ENCODE assay signal across 8 cellular contexts in the genomic region with DNA sequence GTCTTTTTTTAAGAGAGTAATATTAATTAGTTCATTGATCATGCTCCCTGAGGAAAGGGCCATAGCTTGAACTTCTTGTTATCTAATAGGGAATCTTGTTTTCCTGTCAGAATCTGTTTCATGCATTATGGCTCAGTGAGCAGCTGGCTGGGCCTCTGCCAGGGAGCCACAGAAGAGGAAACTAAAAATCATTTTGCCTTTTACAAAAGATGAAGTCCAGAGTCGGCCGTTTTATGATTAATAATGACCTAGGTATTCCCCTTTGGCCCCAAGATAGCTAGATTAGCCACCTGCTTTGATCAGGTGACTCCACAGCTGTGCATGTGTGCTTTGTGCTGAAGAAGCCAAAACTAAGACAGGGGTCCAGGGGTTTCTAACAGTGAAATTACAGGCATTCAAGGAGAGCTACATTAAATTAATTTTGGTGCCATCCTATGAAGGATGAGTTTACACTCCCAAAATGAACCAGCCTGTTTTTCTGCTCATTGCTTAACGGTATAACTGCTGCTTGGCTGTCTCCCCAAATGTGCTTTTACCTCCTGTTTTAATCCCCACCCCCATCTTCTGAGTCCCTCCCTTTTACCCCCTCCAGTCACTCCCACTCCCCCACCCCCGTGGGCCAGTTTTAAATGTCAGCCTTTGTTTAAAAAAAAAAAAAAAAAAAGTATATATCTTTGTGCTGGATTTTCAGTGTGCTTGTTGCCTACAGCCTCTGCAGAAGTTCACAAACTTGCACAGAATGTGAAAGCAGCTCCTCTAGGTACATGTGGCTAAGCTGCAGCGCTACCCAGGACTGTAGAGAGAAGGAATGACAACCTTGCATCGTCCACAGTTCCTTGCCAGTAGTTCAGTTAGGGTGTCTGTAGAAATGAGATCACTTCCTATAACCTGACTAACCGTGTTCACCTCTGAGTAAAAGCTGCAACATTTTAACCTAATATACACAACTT.
DNase-seq lines count a peak whose midpoint lies in the region; ATAC-seq and TF ChIP-seq lines count a peak whose summit lies in the region.

No MANE protein-coding gene starts in this region.

- H3K9me3 ChIP-seq in right cardiac atrium (ENCODE audit: control insufficient read depth, low read length): no peaks in the 10 kb centered on the region
- H3K9me3 ChIP-seq in vagina: no peaks in the 10 kb centered on the region

- H3K27ac ChIP-seq in right cardiac atrium (ENCODE audit: low read length): peak overlapping the region; percentile 39
- H3K27ac ChIP-seq in vagina: peak overlapping the region; percentile 79

- WGBS in right cardiac atrium: 36% methylated on average over 7 of the region's 7 CpGs

- peak; percentile 53 for DNase-seq in EH (ENCODE audit: low read depth)
- peak; percentile 21 for DNase-seq in SK-N-DZ (ENCODE audit: low spot score)
- peak in 1 of 3 donors; percentile 69 for DNase-seq in right cardiac atrium
- DNase-seq in vagina (ENCODE audit: extremely low spot score in 2 of 2): no peak
- no peak for DNase-seq in SIG-M5 treated with dmso at 0.1 percent for 504 hours (lab: John Stamatoyannopoulos, UW; ENCODE audit: unreplicated experiment)
- DNase-seq in ecto neural progenitor cell (ENCODE audit: low spot score): no peak

- ATAC-seq in HG03108 (IDR thresholded peaks at IDR 0.05; ENCODE audit: unreplicated experiment): peak; percentile 35
- ATAC-seq in right cardiac atrium: no peak

- intact Hi-C loops in right cardiac atrium (cut with DNase I) (loop anchor here in 1 of 4 donors (10.0 kb wide), 1 partner anchor 94 kb away; a partner anchor contains a TSS), vagina (cut with DNase I) (no loop called here)

- H3K36me3 ChIP-seq in vagina: no peaks in the 10 kb centered on the region

- H3K4me3 ChIP-seq in right cardiac atrium (ENCODE audit: low read length) (no peak overlapping the region), vagina (no peak overlapping the region)

- H3K4me1 ChIP-seq in right cardiac atrium (ENCODE audit: control insufficient read depth, insufficient read depth, low read length): peaks cover 4% of the 10 kb centered on the region
- H3K4me1 ChIP-seq in vagina: peaks cover 89% of the 10 kb centered on the region

- no peaks in the 10 kb centered on the region for H3K27me3 ChIP-seq in right cardiac atrium (ENCODE audit: control insufficient read depth, insufficient read depth)
- no peaks in the 10 kb centered on the region for H3K27me3 ChIP-seq in vagina

- TF ChIP-seq POLR2A in GM19193 (IDR thresholded peaks at IDR 0.05; ENCODE audit: extremely low read depth, insufficient read depth, insufficient read length) (peak; percentile 44), vagina (IDR thresholded peaks at IDR 0.05) (no peak)

- no peak for TF ChIP-seq CTCF in vagina (IDR thresholded peaks at IDR 0.05)

Comparison
In these comparisons a context has a peak if more than half of its experiments do, and no peak if none do; other contexts are left out.
1. DNase-seq: peak in EH (single experiment) and SK-N-DZ (single experiment); none in vagina (0 of 2), SIG-M5 treated with dmso at 0.1 percent for 504 hours (single experiment) and ecto neural progenitor cell (single experiment).